In the genomic region with DNA sequence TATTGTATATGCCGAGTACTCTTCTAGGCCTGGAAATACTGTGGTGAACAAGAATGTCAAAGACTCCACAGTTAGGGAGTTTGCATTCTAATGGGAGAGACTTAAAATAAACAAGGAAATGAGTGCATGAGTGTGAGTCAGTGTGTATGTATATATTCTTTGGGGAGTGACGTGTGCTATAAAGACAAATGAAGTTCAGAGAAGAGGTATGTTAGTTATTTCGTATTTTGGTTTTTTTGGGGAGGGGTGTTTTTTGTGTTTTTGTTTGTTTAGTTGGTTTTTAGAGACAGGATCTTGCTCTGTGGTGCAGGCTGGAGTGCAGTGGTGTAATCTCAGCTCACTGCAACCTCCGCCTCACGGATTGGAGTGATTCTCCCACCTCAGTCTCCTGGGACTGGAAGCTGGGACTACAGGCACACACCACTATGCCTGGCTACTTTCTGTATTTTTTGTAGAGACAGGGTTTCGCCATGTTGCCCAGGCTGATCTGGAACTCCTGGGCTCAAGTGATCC, we compare ENCODE assay signal across 10 cellular contexts.
DNase-seq lines count a peak whose midpoint lies in the region; ATAC-seq and TF ChIP-seq lines count a peak whose summit lies in the region.
"Had no signal": no experiment of that assay in that cellular context is flagged by ENCODE, and none has a peak within 500 bp of the region (broad histone marks: within the 10 kb centered on the region; RNA-seq: fewer than 3 reads in every experiment).

No MANE protein-coding gene starts in this region.

- H3K4me3 ChIP-seq in adrenal gland, result peak overlapping the region in 1 of 4 donors; percentile 1

- ATAC-seq in activated T-cell treated with anti-CD3 and anti-CD28 coated beads, Interleukin-2, amount 50 U/mL, for 72 hours (replicated peaks in 1 of 2), result no peak
- ATAC-seq in activated T-cell treated with anti-CD3 and anti-CD28 coated beads, Interleukin-2, amount 50 U/mL, for 4 hours, result no peak
- ATAC-seq in GM21576 (IDR thresholded peaks at IDR 0.05; ENCODE audit: unreplicated experiment), result no peak

- intact Hi-C loops in adrenal gland (cut with DNase I), result loop anchor here in 1 of 2 donors (10.0 kb wide), 1 partner anchor 74 kb away; the partner anchor contains the start of gene SRGAP1

- H3K27ac Mint-ChIP-seq in activated T-cell treated with anti-CD3 and anti-CD28 coated beads, Interleukin-2, amount 50 U/mL, for 72 hours, result peak overlapping the region; percentile 38
- H3K27ac Mint-ChIP-seq: B cell had no signal

- H3K27ac ChIP-seq in adrenal gland, result peak overlapping the region in 4 of 5 donors; percentile 46 to 94 (median 70)

- no peak for TF ChIP-seq POLR2A in adrenal gland (IDR thresholded peaks at IDR 0.05)

- H3K4me3 Mint-ChIP-seq in activated T-cell treated with anti-CD3 and anti-CD28 coated beads, Interleukin-2, amount 50 U/mL, for 72 hours, result no peak overlapping the region
- no peak overlapping the region for H3K4me3 Mint-ChIP-seq in activated T-cell treated with anti-CD3 and anti-CD28 coated beads, Interleukin-2, amount 50 U/mL, for 4 hours
- H3K4me3 Mint-ChIP-seq: B cell had no signal

- no peaks in the 10 kb centered on the region for H3K36me3 Mint-ChIP-seq in activated T-cell treated with anti-CD3 and anti-CD28 coated beads, Interleukin-2, amount 50 U/mL, for 72 hours (ENCODE audit: insufficient read depth in 2 of 2)
- H3K36me3 Mint-ChIP-seq in activated T-cell treated with anti-CD3 and anti-CD28 coated beads, Interleukin-2, amount 50 U/mL, for 4 hours (ENCODE audit: insufficient read depth), result no peaks in the 10 kb centered on the region

- no peaks in the 10 kb centered on the region for H3K9me3 ChIP-seq in adrenal gland (replicated peaks in 1 of 3)

- peaks cover 30 to 53% of the 10 kb centered on the region in 2 donors for H3K4me1 ChIP-seq in adrenal gland (replicated peaks in 1 of 2)

- H3K4me1 Mint-ChIP-seq in activated T-cell treated with anti-CD3 and anti-CD28 coated beads, Interleukin-2, amount 50 U/mL, for 72 hours (ENCODE audit: low read depth), result no peaks in the 10 kb centered on the region
- H3K4me1 Mint-ChIP-seq in activated T-cell treated with anti-CD3 and anti-CD28 coated beads, Interleukin-2, amount 50 U/mL, for 4 hours (ENCODE audit: low read depth), result no peaks in the 10 kb centered on the region

- no peak for TF ChIP-seq CTCF in adrenal gland (IDR thresholded peaks at IDR 0.05)

- no peaks in the 10 kb centered on the region for H3K27me3 Mint-ChIP-seq in activated T-cell treated with anti-CD3 and anti-CD28 coated beads, Interleukin-2, amount 50 U/mL, for 72 hours (ENCODE audit: low read depth)
- H3K27me3 Mint-ChIP-seq in activated T-cell treated with anti-CD3 and anti-CD28 coated beads, Interleukin-2, amount 50 U/mL, for 4 hours (ENCODE audit: low read depth), result peaks cover 3% of the 10 kb centered on the region
- H3K27me3 Mint-ChIP-seq: B cell had no signal

- no peaks in the 10 kb centered on the region for H3K9me3 Mint-ChIP-seq in activated T-cell treated with anti-CD3 and anti-CD28 coated beads, Interleukin-2, amount 50 U/mL, for 72 hours
- no peaks in the 10 kb centered on the region for H3K9me3 Mint-ChIP-seq in activated T-cell treated with anti-CD3 and anti-CD28 coated beads, Interleukin-2, amount 50 U/mL, for 4 hours

- no peak for DNase-seq in activated T-cell treated with anti-CD3 and anti-CD28 coated beads, Interleukin-2, amount 50 U/mL, for 72 hours
- no peak for DNase-seq in activated T-cell treated with anti-CD3 and anti-CD28 coated beads, Interleukin-2, amount 50 U/mL, for 4 hours
- no peak for DNase-seq in adrenal gland
- DNase-seq in iris pigment epithelial cell (ENCODE audit: low read depth), result peak; percentile 92
- DNase-seq in KG1 (lab: John Stamatoyannopoulos, UW), result no peak
- no peak for DNase-seq in NCI-H2081 treated with DMSO at 0.1 percent for 48 hours (lab: John Stamatoyannopoulos, UW)
- DNase-seq in NCI-H748 (lab: John Stamatoyannopoulos, UW; ENCODE audit: unreplicated experiment), result no peak
- DNase-seq: stimulated activated CD4-positive, alpha-beta T cell treated with anti-CD3 and anti-CD28 coated beads, Interleukin-4, amount 100 ng/mL, for 24 hours had no signal

- no peaks in the 10 kb centered on the region for H3K27me3 ChIP-seq in adrenal gland

- WGBS in adrenal gland, 4 donors, result 88 to 92% (median 91%) methylated on average over 6 of the region's 6 CpGs

- no peaks in the 10 kb centered on the region for H3K36me3 ChIP-seq in adrenal gland (replicated peaks in 1 of 2)
